Comparison of ENCODE assay signal across 16 cellular contexts in genomic region chr22:31475778-31476177, GRCh38. TPM values are rescaled to one million over a fixed set of nuclear protein-coding genes. Genes with fewer than 3 reads are reported as not detected.
DNase-seq lines count a peak whose midpoint lies in the region; ATAC-seq, FAIRE-seq and TF ChIP-seq lines count a peak whose summit lies in the region.
"Had no signal": no experiment of that assay in that cellular context is flagged by ENCODE, and none has a peak within 500 bp of the region (broad histone marks: within the 10 kb centered on the region; RNA-seq: fewer than 3 reads in every experiment).

No MANE protein-coding gene starts in this region.

- peak overlapping the region; percentile 5 for H3K27ac Mint-ChIP-seq in activated CD4-positive, alpha-beta T cell treated with anti-CD3 and anti-CD28 coated beads for 36 hours
- H3K27ac Mint-ChIP-seq in astrocyte (ENCODE audit: unreplicated experiment) (no peak overlapping the region), progenitor cell of endocrine pancreas (peak overlapping the region; percentile 59)

- 0 out of 2 replicates have a peak overlapping the region, but pooled peaks have one; percentile 47 for H3K27ac ChIP-seq in GM23248
- no peak overlapping the region for H3K27ac ChIP-seq in astrocyte (ENCODE audit: low read depth, low read length)
- H3K27ac ChIP-seq: 22Rv1, BLaER1 had no signal

- peaks cover 53% of the 10 kb centered on the region for H3K36me3 Mint-ChIP-seq in activated CD4-positive, alpha-beta T cell treated with anti-CD3 and anti-CD28 coated beads for 36 hours (ENCODE audit: low read depth)
- H3K36me3 Mint-ChIP-seq in astrocyte (ENCODE audit: low read depth, unreplicated experiment) (peaks cover 19% of the 10 kb centered on the region), progenitor cell of endocrine pancreas (ENCODE audit: insufficient read depth) (peaks cover 14% of the 10 kb centered on the region)

- no peaks in the 10 kb centered on the region for H3K9me3 Mint-ChIP-seq in activated CD4-positive, alpha-beta T cell treated with anti-CD3 and anti-CD28 coated beads for 36 hours (ENCODE audit: low read depth)
- H3K9me3 Mint-ChIP-seq in astrocyte (ENCODE audit: unreplicated experiment) = no peaks in the 10 kb centered on the region
- H3K9me3 Mint-ChIP-seq in progenitor cell of endocrine pancreas (ENCODE audit: low read depth) = no peaks in the 10 kb centered on the region
- H3K9me3 Mint-ChIP-seq: HFFc6 had no signal

- peak; percentile 51 for ATAC-seq in activated CD4-positive, alpha-beta T cell treated with anti-CD3 and anti-CD28 coated beads for 36 hours

- H3K4me1 ChIP-seq in GM23248 (ENCODE audit: insufficient read depth) = peaks cover 15% of the 10 kb centered on the region
- H3K4me1 ChIP-seq in astrocyte (ENCODE audit: insufficient read depth, low read length) = no peaks in the 10 kb centered on the region
- H3K4me1 ChIP-seq: BLaER1, HAP-1 had no signal

- H3K4me3 Mint-ChIP-seq in activated CD4-positive, alpha-beta T cell treated with anti-CD3 and anti-CD28 coated beads for 36 hours = no peak overlapping the region
- H3K4me3 Mint-ChIP-seq in astrocyte (ENCODE audit: unreplicated experiment) (no peak overlapping the region), progenitor cell of endocrine pancreas (ENCODE audit: low read depth) (no peak overlapping the region)

- 97 to 100% methylated on average over 3 of the region's 3 CpGs for WGBS in GM23248 (ENCODE audit: low coverage in 1 of 2, low lambda C conversion rate in 2 of 2, missing lambda C conversion rate in 2 of 2), 2 experiments

- H3K9me3 ChIP-seq in GM23248 (ENCODE audit: low read depth) (no peaks in the 10 kb centered on the region), astrocyte (ENCODE audit: insufficient read depth, low read depth, low read length) (no peaks in the 10 kb centered on the region)
- H3K9me3 ChIP-seq: BLaER1, HAP-1 had no signal

- H3K4me3 ChIP-seq in GM23248 = no peak overlapping the region
- H3K4me3 ChIP-seq in astrocyte (ENCODE audit: insufficient read depth, low read depth, low read length) = no peak overlapping the region
- H3K4me3 ChIP-seq: BLaER1, HAP-1 had no signal

- in situ Hi-C loops in GM23248 (cut with MboI) = no loop called here

- H3K36me3 ChIP-seq in GM23248 (ENCODE audit: low read depth) (peaks cover 28% of the 10 kb centered on the region), astrocyte (ENCODE audit: insufficient read depth, low read length) (peaks cover 16% of the 10 kb centered on the region)

- TF ChIP-seq CTCF in astrocyte (IDR thresholded peaks at IDR 0.05; ENCODE audit: insufficient read depth, low read depth, low read length) (no peak), progenitor cell of endocrine pancreas (IDR thresholded peaks at IDR 0.05; ENCODE audit: unreplicated experiment) (no peak)

- H3K9me2 ChIP-seq in GM23248 (ENCODE audit: insufficient read depth) = no peaks in the 10 kb centered on the region

- peaks cover 21% of the 10 kb centered on the region for H3F3A ChIP-seq in GM23248 (ENCODE audit: insufficient read depth)

- 0 out of 2 replicates have a peak, but pooled peaks cover 4% of the 10 kb centered on the region for H4K20me1 ChIP-seq in GM23248 (ENCODE audit: insufficient read depth)
- H4K20me1 ChIP-seq in astrocyte (ENCODE audit: insufficient read depth, low read length) = peaks cover 71% of the 10 kb centered on the region

- H2AFZ ChIP-seq in GM23248 (no peak overlapping the region), astrocyte (ENCODE audit: low read depth, low read length) (no peak overlapping the region)

- DNase-seq in activated CD4-positive, alpha-beta T cell treated with anti-CD3 and anti-CD28 coated beads for 36 hours = no peak
- no peak for DNase-seq in activated CD4-positive, alpha-beta T cell treated with anti-CD3 and anti-CD28 coated beads, Interleukin-2, amount 50 U/mL, for 48 hours
- DNase-seq in GM23248 = no peak
- no peak for DNase-seq in astrocyte (ENCODE audit: low read depth)
- DNase-seq in progenitor cell of endocrine pancreas (ENCODE audit: low spot score, unreplicated experiment) = no peak
- DNase-seq in HCEC 1CT = no peak
- DNase-seq in NCI-H1436 (lab: John Stamatoyannopoulos, UW) = no peak
- DNase-seq in stimulated activated CD4-positive, alpha-beta T cell treated with anti-CD3 and anti-CD28 coated beads, Interleukin-1b, Interleukin-23, amount 100 ng/mL, for 48 hours = no peak
- DNase-seq: DMS53, GF-D8, HFFc6 had no signal

- H3K9ac ChIP-seq in GM23248 = no peak overlapping the region
- no peak overlapping the region for H3K9ac ChIP-seq in astrocyte (ENCODE audit: low read length)
- H3K9ac ChIP-seq: BLaER1 had no signal

- peak; percentile 17 for FAIRE-seq in astrocyte (lab: Jason Lieb, UNC)
- FAIRE-seq: GM19239, H1 had no signal

- intact Hi-C loops in activated CD4-positive, alpha-beta T cell treated with anti-CD3 and anti-CD28 coated beads for 36 hours (cut with DNase I, micrococcal nuclease) = no loop called here

- CTCF ChIA-PET in activated CD4-positive, alpha-beta T cell treated with anti-CD3 and anti-CD28 coated beads for 36 hours (lab: Charles Lee) = no interaction called here

- H3K4me2 ChIP-seq in GM23248 (ENCODE audit: unreplicated experiment) (no peak overlapping the region), astrocyte (ENCODE audit: low read length) (no peak overlapping the region)
- H3K4me2 ChIP-seq: BLaER1 had no signal

- no peaks in the 10 kb centered on the region for H3K27me3 Mint-ChIP-seq in activated CD4-positive, alpha-beta T cell treated with anti-CD3 and anti-CD28 coated beads for 36 hours
- H3K27me3 Mint-ChIP-seq in astrocyte (ENCODE audit: low read depth, unreplicated experiment) (no peaks in the 10 kb centered on the region), progenitor cell of endocrine pancreas (no peaks in the 10 kb centered on the region)

- POLR2A ChIA-PET in activated CD4-positive, alpha-beta T cell treated with anti-CD3 and anti-CD28 coated beads for 36 hours (lab: Charles Lee) = interaction anchor here (0.7 kb wide), 1 partner anchor 58 kb away, joined by 3 read pairs; no protein-coding TSS in a partner anchor

- H3K27me3 ChIP-seq in GM23248 (replicated peaks; ENCODE audit: insufficient read depth) (no peaks in the 10 kb centered on the region), astrocyte (ENCODE audit: insufficient read depth, low read length) (no peaks in the 10 kb centered on the region)
- H3K27me3 ChIP-seq: BLaER1 had no signal

- peaks cover 29% of the 10 kb centered on the region for H3K4me1 Mint-ChIP-seq in activated CD4-positive, alpha-beta T cell treated with anti-CD3 and anti-CD28 coated beads for 36 hours
- H3K4me1 Mint-ChIP-seq in astrocyte (ENCODE audit: low read depth, unreplicated experiment) (peaks cover 8% of the 10 kb centered on the region), progenitor cell of endocrine pancreas (ENCODE audit: low read depth) (peaks cover 2% of the 10 kb centered on the region)

- peaks cover 90% of the 10 kb centered on the region for H3K79me2 ChIP-seq in GM23248 (ENCODE audit: insufficient read depth)
- peaks cover 72% of the 10 kb centered on the region for H3K79me2 ChIP-seq in astrocyte (ENCODE audit: insufficient read depth, low read length)

RNA-seq across cellular contexts. Expression of gene EIF4ENIF1, which starts 13.9 kb away (rescaled TPM):
- total RNA-seq in activated CD4-positive, alpha-beta T cell treated with anti-CD3 and anti-CD28 coated beads for 36 hours = 10 to 100 TPM; 45.4 to 75.0 TPM
- total RNA-seq in GM23248 (2014; rRNA removed; shearing (Covaris generic)) = 6.2 and 13.5 TPM in 2 replicates
- polyA plus RNA-seq in GM23248 (2016; fragmentation: Nextera tagmentation; extraction: Ambion mirVana) = 13.9 and 18.2 TPM in 2 replicates
- total RNA-seq in astrocyte (24.3 and 27.0 TPM in 2 replicates), progenitor cell of endocrine pancreas (41.0 and 46.5 TPM in 2 replicates)

RNA-seq across cellular contexts. Expression of gene SFI1, which starts 20.6 kb away (rescaled TPM):
- 100 to 1,000 TPM; 221 to 234 TPM for total RNA-seq in activated CD4-positive, alpha-beta T cell treated with anti-CD3 and anti-CD28 coated beads for 36 hours
- total RNA-seq in GM23248 (2014; rRNA removed; shearing (Covaris generic)) = 17.5 and 21.6 TPM in 2 replicates
- polyA plus RNA-seq in GM23248 (2016; fragmentation: Nextera tagmentation; extraction: Ambion mirVana) = 9.0 and 10.1 TPM in 2 replicates
- total RNA-seq in astrocyte = 13.6 TPM in 2 replicates
- total RNA-seq in progenitor cell of endocrine pancreas = 61.9 and 66.3 TPM in 2 replicates
